Comparison of ENCODE assay signal across 14 cellular contexts in the genomic region with DNA sequence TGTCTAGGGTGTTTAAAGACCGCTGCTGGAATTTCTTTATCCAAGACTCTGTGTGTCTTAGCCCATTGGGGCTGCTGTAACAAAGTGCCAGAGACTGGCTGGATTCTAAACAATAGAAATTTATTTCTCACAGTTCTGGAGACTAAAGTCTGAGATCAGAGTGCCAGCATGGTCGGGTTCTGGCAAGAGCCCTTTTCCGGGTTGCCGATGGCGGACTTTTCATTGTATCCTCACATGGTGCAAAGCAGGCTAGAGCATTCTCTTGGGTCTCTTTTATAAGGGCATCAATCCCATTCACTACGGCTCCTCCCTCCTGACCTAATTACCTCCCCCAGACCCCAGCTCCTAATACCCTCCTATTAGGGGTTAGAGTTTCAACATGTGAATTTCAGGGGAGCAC. TPM values are rescaled to one million over a fixed set of nuclear protein-coding genes. Genes with fewer than 3 reads are reported as not detected.
A peak's percentile ranks its signal among the peaks of the same experiment; 100 is the strongest.
DNase-seq lines count a peak whose midpoint lies in the region; ATAC-seq lines count a peak whose summit lies in the region.
"Had no signal": no experiment of that assay in that cellular context is flagged by ENCODE, and none has a peak within 500 bp of the region (broad histone marks: within the 10 kb centered on the region; RNA-seq: fewer than 3 reads in every experiment).

No MANE protein-coding gene starts in this region.

- peak overlapping the region; percentile 97 for H3K27ac Mint-ChIP-seq in activated CD4-positive, alpha-beta T cell treated with anti-CD3 and anti-CD28 coated beads, Interleukin-2, amount 10 ng/mL, durations not matched to agents 24 days and 14 days
- H3K27ac Mint-ChIP-seq in T-cell, result peak overlapping the region; percentile 94 to 96

- peaks cover 53% of the 10 kb centered on the region for H3K36me3 Mint-ChIP-seq in activated CD4-positive, alpha-beta T cell treated with anti-CD3 and anti-CD28 coated beads, Interleukin-2, amount 10 ng/mL, durations not matched to agents 24 days and 14 days (ENCODE audit: low read depth)
- H3K36me3 Mint-ChIP-seq in T-cell, result peaks cover 34% of the 10 kb centered on the region

- no peak for DNase-seq in activated CD4-positive, alpha-beta T cell treated with anti-CD3 and anti-CD28 coated beads, Interleukin-2, amount 10 ng/mL, durations not matched to agents 24 days and 14 days
- DNase-seq in activated CD4-positive, alpha-beta T cell treated with anti-CD3 and anti-CD28 coated beads, Interleukin-2, amount 50 U/mL, for 4 hours, result no peak
- DNase-seq in T-cell (no peak), right cardiac atrium (no peak)
- peak; percentile 18 for DNase-seq in stimulated activated CD8-positive, alpha-beta memory T cell treated with anti-CD3 and anti-CD28 coated beads, Interleukin-4, amount 100 ng/mL, for 48 hours
- no peak for DNase-seq in stimulated activated naive CD4-positive, alpha-beta T cell treated with Interleukin-2 at 50 U/mL for 16 hours (lab: John Stamatoyannopoulos, UW)
- DNase-seq: PC-3, retina had no signal

- WGBS in right cardiac atrium, result 70% methylated on average over 6 of the region's 6 CpGs

- H3K27me3 ChIP-seq in right cardiac atrium (ENCODE audit: control insufficient read depth, insufficient read depth), result no peaks in the 10 kb centered on the region

- intact Hi-C loops in activated CD4-positive, alpha-beta T cell treated with anti-CD3 and anti-CD28 coated beads, Interleukin-2, amount 10 ng/mL, durations not matched to agents 24 days and 14 days (cut with micrococcal nuclease), result no loop called here
- intact Hi-C loops in right cardiac atrium (cut with DNase I), result no loop called here

- H3K27ac ChIP-seq in right cardiac atrium (ENCODE audit: low read length), result peak overlapping the region; percentile 9

- CTCF ChIA-PET in T-cell (lab: Charles Lee), result interaction anchor here (0.6 to 2.0 kb wide), 5 partner anchors 10 to 69 kb away, joined by 3 to 9 read pairs (median 3); a partner anchor contains a TSS

- peak overlapping the region; percentile 75 for H3K4me3 Mint-ChIP-seq in activated CD4-positive, alpha-beta T cell treated with anti-CD3 and anti-CD28 coated beads, Interleukin-2, amount 10 ng/mL, durations not matched to agents 24 days and 14 days
- peak overlapping the region; percentile 66 to 99 (median 71) for H3K4me3 Mint-ChIP-seq in T-cell

- POLR2A ChIA-PET in T-cell (lab: Charles Lee), result interaction anchor here (0.6 to 1.2 kb wide), 2 partner anchors 9 to 23 kb away, joined by 3 to 6 read pairs; a partner anchor contains a TSS

- H3K9me3 ChIP-seq in right cardiac atrium (ENCODE audit: control insufficient read depth, low read length), result no peaks in the 10 kb centered on the region
- H3K9me3 ChIP-seq: A549 had no signal

- no peak for ATAC-seq in T-cell (replicated peaks in 1 of 4)
- no peak for ATAC-seq in right cardiac atrium
- no peak for ATAC-seq in GM18867 (IDR thresholded peaks at IDR 0.05; ENCODE audit: unreplicated experiment)
- no peak for ATAC-seq in activated CD4-positive, CD25-positive, alpha-beta regulatory T cell treated with anti-CD3 and anti-CD28 coated beads, Interleukin-2, amount 50 U/mL, for 24 hours
- ATAC-seq: PC-3 had no signal

- H3K4me3 ChIP-seq in right cardiac atrium (ENCODE audit: low read length), result no peak overlapping the region
- H3K4me3 ChIP-seq: A549 had no signal

- H3K4me1 Mint-ChIP-seq in activated CD4-positive, alpha-beta T cell treated with anti-CD3 and anti-CD28 coated beads, Interleukin-2, amount 10 ng/mL, durations not matched to agents 24 days and 14 days, result peaks cover 76% of the 10 kb centered on the region
- H3K4me1 Mint-ChIP-seq in T-cell, result peaks cover 92 to 95% (median 95%) of the 10 kb centered on the region in 3 donors

- H3K4me1 ChIP-seq in right cardiac atrium (ENCODE audit: control insufficient read depth, insufficient read depth, low read length), result peaks cover 8% of the 10 kb centered on the region

- H3K9me3 Mint-ChIP-seq in activated CD4-positive, alpha-beta T cell treated with anti-CD3 and anti-CD28 coated beads, Interleukin-2, amount 10 ng/mL, durations not matched to agents 24 days and 14 days, result no peaks in the 10 kb centered on the region
- no peaks in the 10 kb centered on the region for H3K9me3 Mint-ChIP-seq in T-cell

- H3K27me3 Mint-ChIP-seq in activated CD4-positive, alpha-beta T cell treated with anti-CD3 and anti-CD28 coated beads, Interleukin-2, amount 10 ng/mL, durations not matched to agents 24 days and 14 days, result no peaks in the 10 kb centered on the region
- no peaks in the 10 kb centered on the region for H3K27me3 Mint-ChIP-seq in T-cell

RNA-seq across cellular contexts. Expression of a gene that starts 9.5 kb away (rescaled TPM):
- 208 and 214 TPM in 2 replicates for total RNA-seq in activated CD4-positive, alpha-beta T cell treated with anti-CD3 and anti-CD28 coated beads, Interleukin-2, amount 10 ng/mL, durations not matched to agents 24 days and 14 days
- total RNA-seq in T-cell, result 100 to 1,000 TPM; 390 to 711 (median 496) TPM
- 10 to 100 TPM in 2 of 4 donors, 1 to 10 TPM in 2; 7.9 to 25.0 (median 13.1) TPM for total RNA-seq in right cardiac atrium
- 8.2 TPM for polyA plus RNA-seq in right cardiac atrium

RNA-seq across cellular contexts. Expression of a gene that starts 37.1 kb away (rescaled TPM):
- not detected in 2 replicates for total RNA-seq in activated CD4-positive, alpha-beta T cell treated with anti-CD3 and anti-CD28 coated beads, Interleukin-2, amount 10 ng/mL, durations not matched to agents 24 days and 14 days
- total RNA-seq in T-cell, result under 1 TPM in 3 of 5 donors, not detected in 2; 0.18 to 0.25 (median 0.19) TPM
- total RNA-seq in right cardiac atrium, result under 1 TPM in 2 of 4 donors, not detected in 2; 0.46 to 0.59 TPM
- polyA plus RNA-seq in right cardiac atrium, result 0.34 TPM
- total RNA-seq: bronchial epithelial cell; M059J; PC-3; T-helper 2 cell treated with Interferon-gamma antibody and Interleukin-4, amounts not matched to agents 100 ng/mL and 5 ng/mL, for 36 hours had no signal
- polyA plus RNA-seq: A549 had no signal
